8 cellular contexts compared by ENCODE assay signal in the genomic region with DNA sequence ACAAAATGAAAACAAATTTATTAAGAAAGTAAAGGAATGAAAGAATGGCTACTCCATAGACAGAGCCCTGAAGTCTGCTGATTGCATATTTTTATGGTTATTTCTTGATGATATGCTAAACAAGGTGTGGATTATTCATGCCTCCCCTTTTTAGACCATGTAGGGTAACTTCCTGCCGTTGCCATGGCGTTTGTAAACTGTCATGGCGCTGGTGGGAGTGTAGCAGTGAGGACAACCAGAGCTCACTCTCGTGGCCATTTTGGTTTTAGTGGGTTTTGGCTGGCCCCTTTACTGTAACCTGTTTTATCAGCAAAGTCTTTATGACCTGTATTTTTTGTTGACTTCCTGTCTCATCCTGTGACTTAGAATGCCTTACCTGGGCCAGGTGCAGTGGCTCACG. TPM values are rescaled to one million over a fixed set of nuclear protein-coding genes. Genes with fewer than 3 reads are reported as not detected.
A peak's percentile ranks its signal among the peaks of the same experiment; 100 is the strongest.
DNase-seq lines count a peak whose midpoint lies in the region; ATAC-seq, FAIRE-seq and TF ChIP-seq lines count a peak whose summit lies in the region.
"Not testable (repeated sequence)": the region's sequence is repeated elsewhere in the genome, so short reads cannot be mapped to it uniquely, and the experiment has no call there.

No MANE protein-coding gene starts in this region.

- not testable (repeated sequence) for H2AFZ ChIP-seq in H1 (ENCODE audit: low read length)

- H3K4ac ChIP-seq in H1 (replicated peaks; ENCODE audit: insufficient read length, low read depth, low read length) = not testable (repeated sequence)

- H2AK5ac ChIP-seq in H1 (ENCODE audit: low read depth, low read length) = not testable (repeated sequence)

- not testable (repeated sequence) for H3K9me3 Mint-ChIP-seq in CD8-positive, alpha-beta T cell; activated naive CD4-positive, alpha-beta T cell treated with anti-CD3 and anti-CD28 coated beads, Interleukin-2, amount 50 U/mL, for 24 hours; natural killer cell treated with Interleukin-12 subunit alpha and Interleukin-12 subunit beta and Interleukin-15 and Interleukin-18, amount 100 ng/mL, for 72 hours

- not testable (repeated sequence) for H4K91ac ChIP-seq in H1 (replicated peaks; ENCODE audit: insufficient read length, low read length)

- peaks cover 63% of the 10 kb centered on the region for H3K4me1 ChIP-seq in CD8-positive, alpha-beta T cell (ENCODE audit: insufficient read depth, low read length)
- H3K4me1 ChIP-seq in H1 (replicated peaks in 1 of 4; ENCODE audit: control insufficient read depth in 3 of 4, insufficient read depth in 4 of 4, low read length in 3 of 4) = not testable (repeated sequence)
- H3K4me1 ChIP-seq in heart left ventricle (peaks cover 7 to 76% (median 58%) of the 10 kb centered on the region in 12 donors), vagina (peaks cover 56% of the 10 kb centered on the region)

- not testable (repeated sequence) for H3K23me2 ChIP-seq in H1 (ENCODE audit: low read depth, low read length)

- not testable (repeated sequence) for H3K4me3 Mint-ChIP-seq in CD8-positive, alpha-beta T cell; activated naive CD4-positive, alpha-beta T cell treated with anti-CD3 and anti-CD28 coated beads, Interleukin-2, amount 50 U/mL, for 24 hours
- peak overlapping the region; percentile 55 for H3K4me3 Mint-ChIP-seq in natural killer cell treated with Interleukin-12 subunit alpha and Interleukin-12 subunit beta and Interleukin-15 and Interleukin-18, amount 100 ng/mL, for 72 hours

- H3K4me3 ChIP-seq in CD8-positive, alpha-beta T cell (ENCODE audit: low read depth, low read length); H1 (ENCODE audit: extremely low read depth in 1 of 4, insufficient read depth in 2 of 4, low read depth in 3 of 4, low read length in 4 of 4); heart left ventricle; vagina: not testable (repeated sequence)

- H3K14ac ChIP-seq in H1 (ENCODE audit: insufficient read length) = not testable (repeated sequence)

- not testable (repeated sequence) for H3K27me3 Mint-ChIP-seq in CD8-positive, alpha-beta T cell (ENCODE audit: low read depth); activated naive CD4-positive, alpha-beta T cell treated with anti-CD3 and anti-CD28 coated beads, Interleukin-2, amount 50 U/mL, for 24 hours; natural killer cell treated with Interleukin-12 subunit alpha and Interleukin-12 subunit beta and Interleukin-15 and Interleukin-18, amount 100 ng/mL, for 72 hours

- not testable (repeated sequence) for H3K23ac ChIP-seq in H1 (ENCODE audit: insufficient read length)

- not testable (repeated sequence) for H4K5ac ChIP-seq in H1 (ENCODE audit: insufficient read length, low read depth, low read length)

- H3K27me3 ChIP-seq in CD8-positive, alpha-beta T cell (ENCODE audit: insufficient read depth, low read length); H1 (replicated peaks in 1 of 4; ENCODE audit: control insufficient read depth in 3 of 4, extremely low read depth in 1 of 4, insufficient read depth in 3 of 4, low read length in 3 of 4); heart left ventricle; vagina: not testable (repeated sequence)

- not testable (repeated sequence) for H3K9me3 ChIP-seq in CD8-positive, alpha-beta T cell (ENCODE audit: low read length); H1 (ENCODE audit: insufficient read depth in 2 of 2, low read depth in 1 of 2, low read length in 1 of 2); heart left ventricle; vagina

- ATAC-seq in CD8-positive, alpha-beta T cell; heart left ventricle; natural killer cell treated with Interleukin-12 subunit alpha and Interleukin-12 subunit beta and Interleukin-15 and Interleukin-18, amount 100 ng/mL, for 72 hours; stimulated activated naive CD8-positive, alpha-beta T cell treated with anti-CD3 and anti-CD28 coated beads, Interleukin-15, Interleukin-2, amounts not matched to agents 100 U/mL and 50 U/mL, for 24 hours: not testable (repeated sequence)

- not testable (repeated sequence) for TF ChIP-seq POLR2A in H1 (IDR thresholded peaks at IDR 0.05; ENCODE audit: control extremely low read depth in 1 of 2, low read depth in 2 of 2, low read length in 2 of 2); heart left ventricle (IDR thresholded peaks at IDR 0.05); vagina (IDR thresholded peaks at IDR 0.05)

- not testable (repeated sequence) for H2BK5ac ChIP-seq in H1 (ENCODE audit: low read depth, low read length)

- not testable (repeated sequence) for H3K27ac ChIP-seq in CD8-positive, alpha-beta T cell (ENCODE audit: low read depth, low read length); H1 (ENCODE audit: low read depth, low read length)
- H3K27ac ChIP-seq in heart left ventricle (peak overlapping the region in 9 of 12 donors; percentile 41 to 85 (median 71)), vagina (peak overlapping the region; percentile 56)

- H2BK15ac ChIP-seq in H1 (ENCODE audit: low read length) = not testable (repeated sequence)

- H4K8ac ChIP-seq in H1 (ENCODE audit: extremely low read depth, insufficient read depth, low read length) = not testable (repeated sequence)

- not testable (repeated sequence) for H3K18ac ChIP-seq in H1 (ENCODE audit: extremely low read depth, low read length)

- not testable (repeated sequence) for H3K56ac ChIP-seq in H1 (replicated peaks; ENCODE audit: insufficient read length, low read depth, low read length)

- not testable (repeated sequence) for H2BK12ac ChIP-seq in H1 (ENCODE audit: low read depth, low read length)

- H3K4me2 ChIP-seq in H1 (ENCODE audit: insufficient read depth in 1 of 2, low read depth in 2 of 2, low read length in 2 of 2) = not testable (repeated sequence)

- H3K36me3 Mint-ChIP-seq in CD8-positive, alpha-beta T cell = peaks cover 58% of the 10 kb centered on the region
- H3K36me3 Mint-ChIP-seq in activated naive CD4-positive, alpha-beta T cell treated with anti-CD3 and anti-CD28 coated beads, Interleukin-2, amount 50 U/mL, for 24 hours = peaks cover 35% of the 10 kb centered on the region
- peaks cover 24% of the 10 kb centered on the region for H3K36me3 Mint-ChIP-seq in natural killer cell treated with Interleukin-12 subunit alpha and Interleukin-12 subunit beta and Interleukin-15 and Interleukin-18, amount 100 ng/mL, for 72 hours

- CTCF ChIA-PET in CD8-positive, alpha-beta T cell (lab: Charles Lee) = interaction anchor here (1.3 to 4.9 kb wide), 2 partner anchors 11 to 70 kb away, joined by 9 to 16 read pairs; no protein-coding TSS in a partner anchor
- CTCF ChIA-PET in H1 (lab: Charles Lee; ENCODE audit: partially characterized antibody) = interaction anchor here (1.6 kb wide), 1 partner anchor 49 kb away, joined by 4 read pairs; no protein-coding TSS in a partner anchor

- peaks cover 19% of the 10 kb centered on the region for H3K36me3 ChIP-seq in CD8-positive, alpha-beta T cell (ENCODE audit: insufficient read depth, low read length)
- not testable (repeated sequence) for H3K36me3 ChIP-seq in H1 (ENCODE audit: control insufficient read depth in 2 of 4, insufficient read depth in 4 of 4, low read length in 3 of 4)
- peaks cover 0 to 43% (median 30%) of the 10 kb centered on the region in 9 donors for H3K36me3 ChIP-seq in heart left ventricle
- peaks cover 0 to 11% of the 10 kb centered on the region in 2 donors for H3K36me3 ChIP-seq in vagina

- H3K9ac ChIP-seq in H1 (replicated peaks in 1 of 4; ENCODE audit: extremely low read depth in 1 of 4, low read depth in 3 of 4, low read length in 3 of 4) = not testable (repeated sequence)

- POLR2A ChIA-PET in CD8-positive, alpha-beta T cell (lab: Charles Lee) = interaction anchor here (10.3 kb wide), 1 partner anchor 17 kb away, joined by 105 read pairs; the partner anchor contains the start of gene HERC3
- POLR2A ChIA-PET in H1 (lab: Charles Lee; ENCODE audit: partially characterized antibody) = interaction anchor here (1.2 kb wide), 1 partner anchor 10 kb away, joined by 3 read pairs; no protein-coding TSS in a partner anchor

- H3K79me1 ChIP-seq in H1 (ENCODE audit: low read depth, low read length) = not testable (repeated sequence)

- not testable (repeated sequence) for DNase-seq in CD8-positive, alpha-beta T cell; H1 (ENCODE audit: low read depth in 1 of 2, low spot score in 2 of 2); heart left ventricle; natural killer cell treated with Interleukin-12 subunit alpha and Interleukin-12 subunit beta and Interleukin-15 and Interleukin-18, amount 100 ng/mL, for 72 hours (ENCODE audit: low spot score); vagina (ENCODE audit: extremely low spot score in 2 of 2)
- DNase-seq in activated CD4-positive, alpha-beta T cell treated with anti-CD3 and anti-CD28 coated beads for 48 hours = peak; percentile 32
- DNase-seq in stimulated activated naive CD8-positive, alpha-beta T cell treated with anti-CD3 and anti-CD28 coated beads, Interleukin-15, Interleukin-2, amounts not matched to agents 100 U/mL and 50 U/mL, for 24 hours = peak; percentile 24

- H3K79me2 ChIP-seq in H1 (ENCODE audit: control insufficient read depth in 1 of 2, insufficient read depth in 2 of 2, low read length in 2 of 2) = not testable (repeated sequence)

- H2BK20ac ChIP-seq in H1 (ENCODE audit: low read length) = not testable (repeated sequence)

- not testable (repeated sequence) for TF ChIP-seq RAD21 in H1 (IDR thresholded peaks at IDR 0.05 in 1 of 2, conservative IDR thresholded peaks at IDR 0.05 in 1 of 2; ENCODE audit: low read depth in 2 of 2, low read length in 2 of 2)

- TF ChIP-seq CTCF in CD8-positive, alpha-beta T cell (IDR thresholded peaks at IDR 0.05); H1 (IDR thresholded peaks at IDR 0.05; ENCODE audit: control extremely low read depth in 1 of 3, insufficient read depth in 1 of 3, low read depth in 1 of 3, low read length in 3 of 3); heart left ventricle (IDR thresholded peaks at IDR 0.05); vagina (IDR thresholded peaks at IDR 0.05): not testable (repeated sequence)

- not testable (repeated sequence) for FAIRE-seq in H1 (lab: Jason Lieb, UNC)

- intact Hi-C loops in CD8-positive, alpha-beta T cell (cut with DNase I, micrococcal nuclease) = loop anchor here (5.0 to 10.0 kb wide), 2 partner anchors 38 to 225 kb away; no protein-coding TSS in a partner anchor
- intact Hi-C loops in heart left ventricle (cut with DNase I); vagina (cut with DNase I): not testable (repeated sequence)

- 90% methylated on average over 5 of the region's 5 CpGs; no CpG with 5 or more reads in 1 of the 2 experiments for WGBS in H1 (ENCODE audit: extremely low coverage in 1 of 2, insufficient coverage in 1 of 2, insufficient read length in 1 of 2, insufficient replicate concordance in 2 of 2, low coverage in 1 of 2, low lambda C conversion rate in 2 of 2, missing lambda C conversion rate in 1 of 2), 2 experiments
- 92 to 97% (median 96%) methylated on average over 5 of the region's 5 CpGs for WGBS in heart left ventricle, 4 donors

- H3K4me1 Mint-ChIP-seq in CD8-positive, alpha-beta T cell (ENCODE audit: low read depth) = peaks cover 82% of the 10 kb centered on the region
- peaks cover 87% of the 10 kb centered on the region for H3K4me1 Mint-ChIP-seq in activated naive CD4-positive, alpha-beta T cell treated with anti-CD3 and anti-CD28 coated beads, Interleukin-2, amount 50 U/mL, for 24 hours
- H3K4me1 Mint-ChIP-seq in natural killer cell treated with Interleukin-12 subunit alpha and Interleukin-12 subunit beta and Interleukin-15 and Interleukin-18, amount 100 ng/mL, for 72 hours (ENCODE audit: low read depth in 2 of 2) = peaks cover 63 to 72% of the 10 kb centered on the region in 2 donors

- H4K20me1 ChIP-seq in H1 (replicated peaks in 1 of 2; ENCODE audit: control insufficient read depth in 1 of 2, insufficient read depth in 2 of 2, low read length in 2 of 2) = not testable (repeated sequence)

- H2BK120ac ChIP-seq in H1 (replicated peaks; ENCODE audit: low read depth, low read length) = not testable (repeated sequence)

- peak overlapping the region; percentile 58 for H3K27ac Mint-ChIP-seq in CD8-positive, alpha-beta T cell
- peak overlapping the region; percentile 96 for H3K27ac Mint-ChIP-seq in activated naive CD4-positive, alpha-beta T cell treated with anti-CD3 and anti-CD28 coated beads, Interleukin-2, amount 50 U/mL, for 24 hours
- H3K27ac Mint-ChIP-seq in natural killer cell treated with Interleukin-12 subunit alpha and Interleukin-12 subunit beta and Interleukin-15 and Interleukin-18, amount 100 ng/mL, for 72 hours = peak overlapping the region; percentile 85 to 94

- TF ChIP-seq EP300 in H1 (IDR thresholded peaks at IDR 0.05; ENCODE audit: borderline replicate concordance in 1 of 2, low read depth in 2 of 2, low read length in 2 of 2) = not testable (repeated sequence)

RNA-seq across cellular contexts. Expression of gene HERC3, which starts 17.5 kb away (rescaled TPM):
- 10 to 100 TPM; 50.4 to 62.4 TPM for total RNA-seq in CD8-positive, alpha-beta T cell
- 4.3 and 5.7 TPM in 2 replicates for total RNA-seq in H1 (2021; fragmentation: NEBNext Ultra II Directional; extraction: Animal tissue kit (Norgen Biotek cat#: 25700))
- polyA plus RNA-seq in H1 (2011; rRNA removed) (1.1 and 1.4 TPM in 2 replicates), heart left ventricle (10 to 100 TPM; 10.4 to 34.9 TPM)
- 1.4 TPM for polyA plus RNA-seq in H1 (2011; cell fraction: cytosol; rRNA removed)
- 2.0 TPM for polyA plus RNA-seq in H1 (2011; cell fraction: nucleus; rRNA removed)
- polyA plus RNA-seq in H1 (2012, experiment 1 of 2) = 1.2 to 2.4 TPM (median 1.7 TPM) in 4 replicates
- 0.14 TPM for polyA plus RNA-seq in H1 (2012, experiment 2 of 2)
- polyA plus RNA-seq in H1 (2013, experiment 1 of 2) = 2.1 TPM
- 1.7 TPM for polyA plus RNA-seq in H1 (2013, experiment 2 of 2)
- polyA minus RNA-seq in H1 (2011; rRNA and poly(A)+ RNA removed) = 5.4 and 6.0 TPM in 2 replicates
- 1.3 TPM for polyA minus RNA-seq in H1 (2011; cell fraction: cytosol; rRNA and poly(A)+ RNA removed)
- polyA minus RNA-seq in H1 (2011; cell fraction: nucleus; rRNA and poly(A)+ RNA removed) = 7.5 TPM
- total RNA-seq in heart left ventricle (10 to 100 TPM; 32.2 to 66.6 (median 48.9) TPM), vagina (32.9 TPM)
- 10 to 100 TPM; 27.9 to 49.6 TPM for total RNA-seq in natural killer cell treated with Interleukin-12 subunit alpha and Interleukin-12 subunit beta and Interleukin-15 and Interleukin-18, amount 100 ng/mL, for 72 hours
